In the genomic region with DNA sequence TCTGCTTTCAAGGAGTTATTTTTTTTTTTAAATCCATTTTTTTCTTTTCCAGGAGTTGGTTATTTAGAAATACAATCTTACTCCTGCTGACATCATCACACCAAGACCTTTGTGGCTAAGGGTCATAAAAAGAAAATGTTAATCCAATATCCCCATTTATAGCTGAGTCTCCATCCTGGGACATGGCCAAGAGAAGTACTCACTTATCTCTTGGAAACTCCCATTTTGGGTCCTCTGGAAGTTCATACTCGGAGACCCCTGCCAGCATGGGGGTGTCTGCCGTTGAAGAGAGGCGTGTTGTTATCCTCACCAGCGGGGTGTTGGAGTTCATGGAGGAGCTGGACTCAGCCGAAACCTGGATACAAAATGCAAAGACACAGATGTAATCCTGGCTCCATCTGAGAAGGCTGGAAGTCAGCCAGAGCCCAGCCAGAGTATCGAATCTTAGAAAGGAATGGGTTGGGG, we compare ENCODE assay signal across 1 cellular context.
TF ChIP-seq lines count a peak whose summit lies in the region.

No MANE protein-coding gene starts in this region.

TF ChIP-seq in HEK293, 187 proteins besides CTCF, POLR2A, EP300 and RAD21 (continued from another document and continues in another):
- TF ChIP-seq, protein P1, sequence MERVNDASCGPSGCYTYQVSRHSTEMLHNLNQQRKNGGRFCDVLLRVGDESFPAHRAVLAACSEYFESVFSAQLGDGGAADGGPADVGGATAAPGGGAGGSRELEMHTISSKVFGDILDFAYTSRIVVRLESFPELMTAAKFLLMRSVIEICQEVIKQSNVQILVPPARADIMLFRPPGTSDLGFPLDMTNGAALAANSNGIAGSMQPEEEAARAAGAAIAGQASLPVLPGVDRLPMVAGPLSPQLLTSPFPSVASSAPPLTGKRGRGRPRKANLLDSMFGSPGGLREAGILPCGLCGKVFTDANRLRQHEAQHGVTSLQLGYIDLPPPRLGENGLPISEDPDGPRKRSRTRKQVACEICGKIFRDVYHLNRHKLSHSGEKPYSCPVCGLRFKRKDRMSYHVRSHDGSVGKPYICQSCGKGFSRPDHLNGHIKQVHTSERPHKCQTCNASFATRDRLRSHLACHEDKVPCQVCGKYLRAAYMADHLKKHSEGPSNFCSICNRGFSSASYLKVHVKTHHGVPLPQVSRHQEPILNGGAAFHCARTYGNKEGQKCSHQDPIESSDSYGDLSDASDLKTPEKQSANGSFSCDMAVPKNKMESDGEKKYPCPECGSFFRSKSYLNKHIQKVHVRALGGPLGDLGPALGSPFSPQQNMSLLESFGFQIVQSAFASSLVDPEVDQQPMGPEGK (tag by site-specific recombination; IDR thresholded peaks at IDR 0.05), result peak; percentile 72
- TF ChIP-seq TRIM28 (IDR thresholded peaks at IDR 0.05; ENCODE audit: borderline replicate concordance, low read length), result no peak
- TF ChIP-seq ZBTB8A (tag by site-specific recombination; IDR thresholded peaks at IDR 0.05), result peak; percentile 40; the same call in 1 of the 2 replicates
- no peak for TF ChIP-seq ZNF416 (tag by site-specific recombination; IDR thresholded peaks at IDR 0.05)
- no peak for TF ChIP-seq ZNF341 (tag by site-specific recombination; IDR thresholded peaks at IDR 0.05; ENCODE audit: low read depth)
- TF ChIP-seq ZNF623 (tag by site-specific recombination; IDR thresholded peaks at IDR 0.05), result no peak
- TF ChIP-seq ZNF768 (tag by site-specific recombination; IDR thresholded peaks at IDR 0.05), result no peak
- TF ChIP-seq, protein P2, sequence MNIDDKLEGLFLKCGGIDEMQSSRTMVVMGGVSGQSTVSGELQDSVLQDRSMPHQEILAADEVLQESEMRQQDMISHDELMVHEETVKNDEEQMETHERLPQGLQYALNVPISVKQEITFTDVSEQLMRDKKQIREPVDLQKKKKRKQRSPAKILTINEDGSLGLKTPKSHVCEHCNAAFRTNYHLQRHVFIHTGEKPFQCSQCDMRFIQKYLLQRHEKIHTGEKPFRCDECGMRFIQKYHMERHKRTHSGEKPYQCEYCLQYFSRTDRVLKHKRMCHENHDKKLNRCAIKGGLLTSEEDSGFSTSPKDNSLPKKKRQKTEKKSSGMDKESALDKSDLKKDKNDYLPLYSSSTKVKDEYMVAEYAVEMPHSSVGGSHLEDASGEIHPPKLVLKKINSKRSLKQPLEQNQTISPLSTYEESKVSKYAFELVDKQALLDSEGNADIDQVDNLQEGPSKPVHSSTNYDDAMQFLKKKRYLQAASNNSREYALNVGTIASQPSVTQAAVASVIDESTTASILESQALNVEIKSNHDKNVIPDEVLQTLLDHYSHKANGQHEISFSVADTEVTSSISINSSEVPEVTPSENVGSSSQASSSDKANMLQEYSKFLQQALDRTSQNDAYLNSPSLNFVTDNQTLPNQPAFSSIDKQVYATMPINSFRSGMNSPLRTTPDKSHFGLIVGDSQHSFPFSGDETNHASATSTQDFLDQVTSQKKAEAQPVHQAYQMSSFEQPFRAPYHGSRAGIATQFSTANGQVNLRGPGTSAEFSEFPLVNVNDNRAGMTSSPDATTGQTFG (tag by site-specific recombination; IDR thresholded peaks at IDR 0.05; ENCODE audit: borderline replicate concordance), result no peak
- no peak for TF ChIP-seq ZBTB7A (tag by site-specific recombination; IDR thresholded peaks at IDR 0.05; ENCODE audit: low read depth)
- no peak for TF ChIP-seq BCL11A (tag by site-specific recombination; IDR thresholded peaks at IDR 0.05; ENCODE audit: low read depth)
- TF ChIP-seq ZXDB (tag by site-specific recombination; IDR thresholded peaks at IDR 0.05), result peak; percentile 62; the same call in 1 of the 2 replicates
- TF ChIP-seq ZNF664 (tag by site-specific recombination; IDR thresholded peaks at IDR 0.05), result no peak
- TF ChIP-seq ZNF169 (tag by site-specific recombination; IDR thresholded peaks at IDR 0.05), result no peak
- no peak for TF ChIP-seq ZNF514 (tag by site-specific recombination; IDR thresholded peaks at IDR 0.05)
- TF ChIP-seq ZNF266 (tag by site-specific recombination; IDR thresholded peaks at IDR 0.05; ENCODE audit: low read depth), result no peak
- TF ChIP-seq, protein P3, sequence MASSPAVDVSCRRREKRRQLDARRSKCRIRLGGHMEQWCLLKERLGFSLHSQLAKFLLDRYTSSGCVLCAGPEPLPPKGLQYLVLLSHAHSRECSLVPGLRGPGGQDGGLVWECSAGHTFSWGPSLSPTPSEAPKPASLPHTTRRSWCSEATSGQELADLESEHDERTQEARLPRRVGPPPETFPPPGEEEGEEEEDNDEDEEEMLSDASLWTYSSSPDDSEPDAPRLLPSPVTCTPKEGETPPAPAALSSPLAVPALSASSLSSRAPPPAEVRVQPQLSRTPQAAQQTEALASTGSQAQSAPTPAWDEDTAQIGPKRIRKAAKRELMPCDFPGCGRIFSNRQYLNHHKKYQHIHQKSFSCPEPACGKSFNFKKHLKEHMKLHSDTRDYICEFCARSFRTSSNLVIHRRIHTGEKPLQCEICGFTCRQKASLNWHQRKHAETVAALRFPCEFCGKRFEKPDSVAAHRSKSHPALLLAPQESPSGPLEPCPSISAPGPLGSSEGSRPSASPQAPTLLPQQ (tag by site-specific recombination; IDR thresholded peaks at IDR 0.05), result peak; percentile 36; the same call in 1 of the 2 replicates
- TF ChIP-seq, protein P4, sequence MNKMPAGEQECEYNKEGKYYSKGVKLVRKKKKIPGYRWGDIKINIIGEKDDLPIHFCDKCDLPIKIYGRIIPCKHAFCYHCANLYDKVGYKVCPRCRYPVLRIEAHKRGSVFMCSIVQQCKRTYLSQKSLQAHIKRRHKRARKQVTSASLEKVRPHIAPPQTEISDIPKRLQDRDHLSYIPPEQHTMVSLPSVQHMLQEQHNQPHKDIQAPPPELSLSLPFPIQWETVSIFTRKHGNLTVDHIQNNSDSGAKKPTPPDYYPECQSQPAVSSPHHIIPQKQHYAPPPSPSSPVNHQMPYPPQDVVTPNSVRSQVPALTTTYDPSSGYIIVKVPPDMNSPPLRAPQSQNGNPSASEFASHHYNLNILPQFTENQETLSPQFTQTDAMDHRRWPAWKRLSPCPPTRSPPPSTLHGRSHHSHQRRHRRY (tag by site-specific recombination; IDR thresholded peaks at IDR 0.05), result no peak
- 0 out of 2 replicates have a peak, but pooled peaks have one; percentile 16 for TF ChIP-seq KLF9 (tag by site-specific recombination; IDR thresholded peaks at IDR 0.05; ENCODE audit: low read depth)
- no peak for TF ChIP-seq ZNF776 (tag by site-specific recombination; IDR thresholded peaks at IDR 0.05; ENCODE audit: borderline replicate concordance)
- TF ChIP-seq ZNF76 (tag by site-specific recombination; IDR thresholded peaks at IDR 0.05; ENCODE audit: borderline replicate concordance, low read depth), result no peak
- TF ChIP-seq ZNF157 (tag by site-specific recombination; IDR thresholded peaks at IDR 0.05), result no peak
- TF ChIP-seq, protein P5, sequence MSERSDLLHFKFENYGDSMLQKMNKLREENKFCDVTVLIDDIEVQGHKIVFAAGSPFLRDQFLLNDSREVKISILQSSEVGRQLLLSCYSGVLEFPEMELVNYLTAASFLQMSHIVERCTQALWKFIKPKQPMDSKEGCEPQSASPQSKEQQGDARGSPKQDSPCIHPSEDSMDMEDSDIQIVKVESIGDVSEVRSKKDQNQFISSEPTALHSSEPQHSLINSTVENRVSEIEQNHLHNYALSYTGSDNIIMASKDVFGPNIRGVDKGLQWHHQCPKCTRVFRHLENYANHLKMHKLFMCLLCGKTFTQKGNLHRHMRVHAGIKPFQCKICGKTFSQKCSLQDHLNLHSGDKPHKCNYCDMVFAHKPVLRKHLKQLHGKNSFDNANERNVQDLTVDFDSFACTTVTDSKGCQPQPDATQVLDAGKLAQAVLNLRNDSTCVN (tag by site-specific recombination; optimal IDR thresholded peaks at IDR 0.05), result no peak
- TF ChIP-seq, protein P6, sequence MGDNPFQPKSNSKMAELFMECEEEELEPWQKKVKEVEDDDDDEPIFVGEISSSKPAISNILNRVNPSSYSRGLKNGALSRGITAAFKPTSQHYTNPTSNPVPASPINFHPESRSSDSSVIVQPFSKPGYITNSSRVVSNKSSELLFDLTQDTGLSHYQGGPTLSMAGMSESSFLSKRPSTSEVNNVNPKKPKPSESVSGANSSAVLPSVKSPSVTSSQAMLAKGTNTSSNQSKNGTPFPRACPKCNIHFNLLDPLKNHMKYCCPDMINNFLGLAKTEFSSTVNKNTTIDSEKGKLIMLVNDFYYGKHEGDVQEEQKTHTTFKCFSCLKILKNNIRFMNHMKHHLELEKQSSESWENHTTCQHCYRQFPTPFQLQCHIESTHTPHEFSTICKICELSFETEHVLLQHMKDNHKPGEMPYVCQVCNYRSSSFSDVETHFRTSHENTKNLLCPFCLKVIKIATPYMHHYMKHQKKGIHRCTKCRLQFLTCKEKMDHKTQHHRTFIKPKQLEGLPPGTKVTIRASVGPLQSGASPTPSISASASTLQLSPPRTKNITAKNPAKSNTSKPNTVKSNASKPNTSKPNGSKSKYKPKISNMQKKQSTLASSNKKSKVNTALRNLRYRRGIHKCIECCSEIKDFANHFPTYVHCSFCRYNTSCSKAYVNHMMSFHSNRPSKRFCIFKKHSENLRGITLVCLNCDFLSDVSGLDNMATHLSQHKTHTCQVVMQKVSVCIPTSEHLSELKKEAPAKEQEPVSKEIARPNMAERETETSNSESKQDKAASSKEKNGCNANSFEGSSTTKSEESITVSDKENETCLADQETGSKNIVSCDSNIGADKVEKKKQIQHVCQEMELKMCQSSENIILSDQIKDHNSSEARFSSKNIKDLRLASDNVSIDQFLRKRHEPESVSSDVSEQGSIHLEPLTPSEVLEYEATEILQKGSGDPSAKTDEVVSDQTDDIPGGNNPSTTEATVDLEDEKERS (tag by site-specific recombination; IDR thresholded peaks at IDR 0.05), result no peak
- TF ChIP-seq SP2 (tag by site-specific recombination; IDR thresholded peaks at IDR 0.05), result no peak
- no peak for TF ChIP-seq PRDM1 (tag by site-specific recombination; IDR thresholded peaks at IDR 0.05)
- TF ChIP-seq ZNF785 (tag by site-specific recombination; IDR thresholded peaks at IDR 0.05), result no peak
- TF ChIP-seq, protein P7, sequence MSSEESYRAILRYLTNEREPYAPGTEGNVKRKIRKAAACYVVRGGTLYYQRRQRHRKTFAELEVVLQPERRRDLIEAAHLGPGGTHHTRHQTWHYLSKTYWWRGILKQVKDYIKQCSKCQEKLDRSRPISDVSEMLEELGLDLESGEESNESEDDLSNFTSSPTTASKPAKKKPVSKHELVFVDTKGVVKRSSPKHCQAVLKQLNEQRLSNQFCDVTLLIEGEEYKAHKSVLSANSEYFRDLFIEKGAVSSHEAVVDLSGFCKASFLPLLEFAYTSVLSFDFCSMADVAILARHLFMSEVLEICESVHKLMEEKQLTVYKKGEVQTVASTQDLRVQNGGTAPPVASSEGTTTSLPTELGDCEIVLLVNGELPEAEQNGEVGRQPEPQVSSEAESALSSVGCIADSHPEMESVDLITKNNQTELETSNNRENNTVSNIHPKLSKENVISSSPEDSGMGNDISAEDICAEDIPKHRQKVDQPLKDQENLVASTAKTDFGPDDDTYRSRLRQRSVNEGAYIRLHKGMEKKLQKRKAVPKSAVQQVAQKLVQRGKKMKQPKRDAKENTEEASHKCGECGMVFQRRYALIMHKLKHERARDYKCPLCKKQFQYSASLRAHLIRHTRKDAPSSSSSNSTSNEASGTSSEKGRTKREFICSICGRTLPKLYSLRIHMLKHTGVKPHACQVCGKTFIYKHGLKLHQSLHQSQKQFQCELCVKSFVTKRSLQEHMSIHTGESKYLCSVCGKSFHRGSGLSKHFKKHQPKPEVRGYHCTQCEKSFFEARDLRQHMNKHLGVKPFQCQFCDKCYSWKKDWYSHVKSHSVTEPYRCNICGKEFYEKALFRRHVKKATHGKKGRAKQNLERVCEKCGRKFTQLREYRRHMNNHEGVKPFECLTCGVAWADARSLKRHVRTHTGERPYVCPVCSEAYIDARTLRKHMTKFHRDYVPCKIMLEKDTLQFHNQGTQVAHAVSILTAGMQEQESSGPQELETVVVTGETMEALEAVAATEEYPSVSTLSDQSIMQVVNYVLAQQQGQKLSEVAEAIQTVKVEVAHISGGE (tag by site-specific recombination; conservative IDR thresholded peaks at IDR 0.05; ENCODE audit: low read depth), result no peak
- no peak for TF ChIP-seq ZNF571 (tag by site-specific recombination; IDR thresholded peaks at IDR 0.05)
- TF ChIP-seq, protein P8, sequence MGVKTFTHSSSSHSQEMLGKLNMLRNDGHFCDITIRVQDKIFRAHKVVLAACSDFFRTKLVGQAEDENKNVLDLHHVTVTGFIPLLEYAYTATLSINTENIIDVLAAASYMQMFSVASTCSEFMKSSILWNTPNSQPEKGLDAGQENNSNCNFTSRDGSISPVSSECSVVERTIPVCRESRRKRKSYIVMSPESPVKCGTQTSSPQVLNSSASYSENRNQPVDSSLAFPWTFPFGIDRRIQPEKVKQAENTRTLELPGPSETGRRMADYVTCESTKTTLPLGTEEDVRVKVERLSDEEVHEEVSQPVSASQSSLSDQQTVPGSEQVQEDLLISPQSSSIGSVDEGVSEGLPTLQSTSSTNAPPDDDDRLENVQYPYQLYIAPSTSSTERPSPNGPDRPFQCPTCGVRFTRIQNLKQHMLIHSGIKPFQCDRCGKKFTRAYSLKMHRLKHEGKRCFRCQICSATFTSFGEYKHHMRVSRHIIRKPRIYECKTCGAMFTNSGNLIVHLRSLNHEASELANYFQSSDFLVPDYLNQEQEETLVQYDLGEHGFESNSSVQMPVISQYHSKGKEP (tag by site-specific recombination; IDR thresholded peaks at IDR 0.05), result peak; percentile 20; the same call in 1 of the 2 replicates
- TF ChIP-seq ZNF391 (tag by site-specific recombination; IDR thresholded peaks at IDR 0.05; ENCODE audit: borderline replicate concordance, low read depth), result no peak
- no peak for TF ChIP-seq ZNF239 (tag by site-specific recombination; IDR thresholded peaks at IDR 0.05)
- TF ChIP-seq YY2 (tag by site-specific recombination; IDR thresholded peaks at IDR 0.05), result no peak
- TF ChIP-seq KLF16 (tag by site-specific recombination; IDR thresholded peaks at IDR 0.05), result no peak
- no peak for TF ChIP-seq HOXC10 (CRISPR knock-in tag; IDR thresholded peaks at IDR 0.05)
- no peak for TF ChIP-seq ZNF175 (tag by site-specific recombination; IDR thresholded peaks at IDR 0.05)
- TF ChIP-seq KLF10 (tag by site-specific recombination; IDR thresholded peaks at IDR 0.05), result peak; percentile 78
- TF ChIP-seq, protein P9, sequence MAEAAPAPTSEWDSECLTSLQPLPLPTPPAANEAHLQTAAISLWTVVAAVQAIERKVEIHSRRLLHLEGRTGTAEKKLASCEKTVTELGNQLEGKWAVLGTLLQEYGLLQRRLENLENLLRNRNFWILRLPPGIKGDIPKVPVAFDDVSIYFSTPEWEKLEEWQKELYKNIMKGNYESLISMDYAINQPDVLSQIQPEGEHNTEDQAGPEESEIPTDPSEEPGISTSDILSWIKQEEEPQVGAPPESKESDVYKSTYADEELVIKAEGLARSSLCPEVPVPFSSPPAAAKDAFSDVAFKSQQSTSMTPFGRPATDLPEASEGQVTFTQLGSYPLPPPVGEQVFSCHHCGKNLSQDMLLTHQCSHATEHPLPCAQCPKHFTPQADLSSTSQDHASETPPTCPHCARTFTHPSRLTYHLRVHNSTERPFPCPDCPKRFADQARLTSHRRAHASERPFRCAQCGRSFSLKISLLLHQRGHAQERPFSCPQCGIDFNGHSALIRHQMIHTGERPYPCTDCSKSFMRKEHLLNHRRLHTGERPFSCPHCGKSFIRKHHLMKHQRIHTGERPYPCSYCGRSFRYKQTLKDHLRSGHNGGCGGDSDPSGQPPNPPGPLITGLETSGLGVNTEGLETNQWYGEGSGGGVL (tag by site-specific recombination; IDR thresholded peaks at IDR 0.05), result no peak
- TF ChIP-seq TCF7L2 (IDR thresholded peaks at IDR 0.05; ENCODE audit: borderline replicate concordance, low read depth, low read length), result no peak
- no peak for TF ChIP-seq ZNF596 (tag by site-specific recombination; IDR thresholded peaks at IDR 0.05)
- no peak for TF ChIP-seq ZNF423 (tag by site-specific recombination; IDR thresholded peaks at IDR 0.05)
- no peak for TF ChIP-seq GLI2 (tag by site-specific recombination; IDR thresholded peaks at IDR 0.05; ENCODE audit: borderline replicate concordance, low read depth)
- TF ChIP-seq ZNF184 (tag by site-specific recombination; IDR thresholded peaks at IDR 0.05), result 0 out of 2 replicates have a peak, but pooled peaks have one; percentile 14
